Comparison of ENCODE assay signal across 13 cellular contexts in genomic region chr12:103392722-103393121, GRCh38.
DNase-seq lines count a peak whose midpoint lies in the region; ATAC-seq lines count a peak whose summit lies in the region.
"Had no signal": no experiment of that assay in that cellular context is flagged by ENCODE, and none has a peak within 500 bp of the region (broad histone marks: within the 10 kb centered on the region; RNA-seq: fewer than 3 reads in every experiment).

No MANE protein-coding gene starts in this region.

- peak; percentile 51 for DNase-seq in SK-N-DZ (ENCODE audit: low spot score)
- DNase-seq in NCI-H1048 (lab: John Stamatoyannopoulos, UW) = no peak
- DNase-seq in substantia nigra (lab: John Stamatoyannopoulos, UW) = no peak
- DNase-seq in anterior cingulate cortex (lab: John Stamatoyannopoulos, UW) = no peak
- DNase-seq in activated effector memory CD4-positive, alpha-beta T cell treated with anti-CD3 and anti-CD28 coated beads, Interleukin-2, amount 50 U/mL, for 16 hours = no peak
- DNase-seq: activated CD4-positive, alpha-beta T cell treated with anti-CD3 and anti-CD28 coated beads for 1 hour; CD8-positive, alpha-beta T cell; heart right ventricle; NCI-H345; SIG-M5 had no signal

- no peak overlapping the region for H3K27ac ChIP-seq in substantia nigra (ENCODE audit: low read depth, low read length, poor library complexity, severe bottlenecking)
- H3K27ac ChIP-seq: heart right ventricle had no signal

- ATAC-seq in GM18861 (IDR thresholded peaks at IDR 0.05; ENCODE audit: unreplicated experiment) = peak; percentile 93
- ATAC-seq in GM21528 (IDR thresholded peaks at IDR 0.05; ENCODE audit: low FRiP score, unreplicated experiment) = peak; percentile 97
- ATAC-seq in HG03135 (IDR thresholded peaks at IDR 0.05; ENCODE audit: unreplicated experiment) = peak; percentile 80
- ATAC-seq: CD8-positive, alpha-beta T cell; heart right ventricle had no signal
